8 cellular contexts compared by ENCODE assay signal in the genomic region with DNA sequence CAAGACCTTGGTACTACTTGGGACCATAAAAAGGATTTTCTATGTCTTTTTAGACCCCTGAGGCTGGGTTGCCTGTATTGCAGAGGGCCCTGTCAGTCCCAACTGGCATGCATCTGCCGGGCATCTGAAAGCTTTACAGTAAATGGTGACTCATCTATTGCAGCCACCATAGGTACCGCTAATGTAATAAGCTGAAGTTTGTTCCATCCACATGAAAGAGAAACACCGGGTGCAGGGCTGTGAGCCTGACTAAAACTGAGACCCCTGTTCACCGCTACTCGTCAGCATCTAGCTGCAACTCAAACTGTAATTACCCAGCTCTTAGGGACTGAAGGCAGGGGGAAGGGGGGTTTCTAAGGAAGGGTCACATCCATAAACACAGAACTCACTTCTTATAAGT. TPM values are rescaled to one million over a fixed set of nuclear protein-coding genes. Genes with fewer than 3 reads are reported as not detected.
DNase-seq lines count a peak whose midpoint lies in the region; ATAC-seq and TF ChIP-seq lines count a peak whose summit lies in the region.

No MANE protein-coding gene starts in this region.

- peaks cover 18% of the 10 kb centered on the region for H3K36me3 Mint-ChIP-seq in activated CD4-positive, alpha-beta T cell treated with anti-CD3 and anti-CD28 coated beads, Interleukin-2, amount 10 ng/mL, durations not matched to agents 7 days and 5 days (ENCODE audit: low read depth)
- no peaks in the 10 kb centered on the region for H3K36me3 Mint-ChIP-seq in WTC11

- ATAC-seq in GM18520 (IDR thresholded peaks at IDR 0.05; ENCODE audit: unreplicated experiment): peak; percentile 84
- ATAC-seq in HG02973 (IDR thresholded peaks at IDR 0.05; ENCODE audit: unreplicated experiment): peak; percentile 67
- ATAC-seq in WTC11: no peak
- ATAC-seq in HG03159 (IDR thresholded peaks at IDR 0.05; ENCODE audit: unreplicated experiment): no peak

- peak; percentile 44 for DNase-seq in activated CD4-positive, alpha-beta T cell treated with anti-CD3 and anti-CD28 coated beads, Interleukin-2, amount 10 ng/mL, durations not matched to agents 7 days and 5 days
- DNase-seq in glomerular visceral epithelial cell (ENCODE audit: extremely low spot score) (peak; percentile 13), NCI-H2107 (lab: John Stamatoyannopoulos, UW) (no peak), iPS-NIHi7 (ENCODE audit: extremely low spot score) (no peak), WTC11 (ENCODE audit: low spot score) (no peak)

- no peaks in the 10 kb centered on the region for H3K9me3 Mint-ChIP-seq in activated CD4-positive, alpha-beta T cell treated with anti-CD3 and anti-CD28 coated beads, Interleukin-2, amount 10 ng/mL, durations not matched to agents 7 days and 5 days
- no peaks in the 10 kb centered on the region for H3K9me3 Mint-ChIP-seq in WTC11

- POLR2A ChIA-PET in activated CD4-positive, alpha-beta T cell treated with anti-CD3 and anti-CD28 coated beads, Interleukin-2, amount 10 ng/mL, durations not matched to agents 7 days and 5 days (lab: Charles Lee): no interaction called here
- POLR2A ChIA-PET in WTC11 (lab: Charles Lee): interaction anchor here (0.6 kb wide), 1 partner anchor 42 kb away, joined by 4 read pairs; no protein-coding TSS in a partner anchor

- H3K4me1 Mint-ChIP-seq in activated CD4-positive, alpha-beta T cell treated with anti-CD3 and anti-CD28 coated beads, Interleukin-2, amount 10 ng/mL, durations not matched to agents 7 days and 5 days: peaks cover 61% of the 10 kb centered on the region
- peaks cover 63% of the 10 kb centered on the region for H3K4me1 Mint-ChIP-seq in WTC11

- H3K27ac Mint-ChIP-seq in activated CD4-positive, alpha-beta T cell treated with anti-CD3 and anti-CD28 coated beads, Interleukin-2, amount 10 ng/mL, durations not matched to agents 7 days and 5 days: peak overlapping the region; percentile 47
- no peak overlapping the region for H3K27ac Mint-ChIP-seq in WTC11

- H3K4me3 Mint-ChIP-seq in activated CD4-positive, alpha-beta T cell treated with anti-CD3 and anti-CD28 coated beads, Interleukin-2, amount 10 ng/mL, durations not matched to agents 7 days and 5 days: no peak overlapping the region
- no peak overlapping the region for H3K4me3 Mint-ChIP-seq in WTC11

- no peaks in the 10 kb centered on the region for H3K27me3 Mint-ChIP-seq in activated CD4-positive, alpha-beta T cell treated with anti-CD3 and anti-CD28 coated beads, Interleukin-2, amount 10 ng/mL, durations not matched to agents 7 days and 5 days
- no peaks in the 10 kb centered on the region for H3K27me3 Mint-ChIP-seq in WTC11 (ENCODE audit: low read depth)

- CTCF ChIA-PET in activated CD4-positive, alpha-beta T cell treated with anti-CD3 and anti-CD28 coated beads, Interleukin-2, amount 10 ng/mL, durations not matched to agents 7 days and 5 days (lab: Charles Lee): interaction anchor here (1.1 to 4.5 kb wide), 2 partner anchors 12 to 22 kb away, joined by 3 to 44 read pairs; no protein-coding TSS in a partner anchor
- CTCF ChIA-PET in WTC11 (lab: Charles Lee): interaction anchor here (0.8 to 1.2 kb wide), 2 partner anchors 18 to 51 kb away, joined by 3 read pairs; no protein-coding TSS in a partner anchor

- no peak for TF ChIP-seq CTCF in WTC11 (IDR thresholded peaks at IDR 0.05)

TF ChIP-seq in WTC11, 78 proteins besides CTCF, POLR2A, EP300 and RAD21 (continues in another document):
- no peak for TF ChIP-seq ZBTB43 (CRISPR knock-in tag; IDR thresholded peaks at IDR 0.05)
- TF ChIP-seq MYBL2 (CRISPR knock-in tag; IDR thresholded peaks at IDR 0.05): no peak
- TF ChIP-seq PRRX2 (CRISPR knock-in tag; IDR thresholded peaks at IDR 0.05): no peak
- TF ChIP-seq FOXJ3 (CRISPR knock-in tag; IDR thresholded peaks at IDR 0.05; ENCODE audit: borderline replicate concordance): no peak
- no peak for TF ChIP-seq RELA (CRISPR knock-in tag; IDR thresholded peaks at IDR 0.05; ENCODE audit: borderline replicate concordance)
- no peak for TF ChIP-seq ZNF232 (CRISPR knock-in tag; IDR thresholded peaks at IDR 0.05)
- TF ChIP-seq FOXK1 (CRISPR knock-in tag; IDR thresholded peaks at IDR 0.05): no peak
- TF ChIP-seq, protein P1, sequence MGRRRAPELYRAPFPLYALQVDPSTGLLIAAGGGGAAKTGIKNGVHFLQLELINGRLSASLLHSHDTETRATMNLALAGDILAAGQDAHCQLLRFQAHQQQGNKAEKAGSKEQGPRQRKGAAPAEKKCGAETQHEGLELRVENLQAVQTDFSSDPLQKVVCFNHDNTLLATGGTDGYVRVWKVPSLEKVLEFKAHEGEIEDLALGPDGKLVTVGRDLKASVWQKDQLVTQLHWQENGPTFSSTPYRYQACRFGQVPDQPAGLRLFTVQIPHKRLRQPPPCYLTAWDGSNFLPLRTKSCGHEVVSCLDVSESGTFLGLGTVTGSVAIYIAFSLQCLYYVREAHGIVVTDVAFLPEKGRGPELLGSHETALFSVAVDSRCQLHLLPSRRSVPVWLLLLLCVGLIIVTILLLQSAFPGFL (CRISPR knock-in tag; IDR thresholded peaks at IDR 0.05; ENCODE audit: borderline replicate concordance): no peak
- TF ChIP-seq NFE2L1 (CRISPR knock-in tag; IDR thresholded peaks at IDR 0.05): no peak
- TF ChIP-seq, protein P2, sequence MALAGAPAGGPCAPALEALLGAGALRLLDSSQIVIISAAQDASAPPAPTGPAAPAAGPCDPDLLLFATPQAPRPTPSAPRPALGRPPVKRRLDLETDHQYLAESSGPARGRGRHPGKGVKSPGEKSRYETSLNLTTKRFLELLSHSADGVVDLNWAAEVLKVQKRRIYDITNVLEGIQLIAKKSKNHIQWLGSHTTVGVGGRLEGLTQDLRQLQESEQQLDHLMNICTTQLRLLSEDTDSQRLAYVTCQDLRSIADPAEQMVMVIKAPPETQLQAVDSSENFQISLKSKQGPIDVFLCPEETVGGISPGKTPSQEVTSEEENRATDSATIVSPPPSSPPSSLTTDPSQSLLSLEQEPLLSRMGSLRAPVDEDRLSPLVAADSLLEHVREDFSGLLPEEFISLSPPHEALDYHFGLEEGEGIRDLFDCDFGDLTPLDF (CRISPR knock-in tag; IDR thresholded peaks at IDR 0.05): no peak
- no peak for TF ChIP-seq AR (CRISPR knock-in tag; IDR thresholded peaks at IDR 0.05)
- TF ChIP-seq ETV6 (CRISPR knock-in tag; IDR thresholded peaks at IDR 0.05): no peak
- no peak for TF ChIP-seq TEAD1 (CRISPR knock-in tag; IDR thresholded peaks at IDR 0.05)
- no peak for TF ChIP-seq SMAD4 (CRISPR knock-in tag; IDR thresholded peaks at IDR 0.05)
- TF ChIP-seq STAT6 (CRISPR knock-in tag; conservative IDR thresholded peaks at IDR 0.05; ENCODE audit: low read depth): no peak

RNA-seq across cellular contexts. Expression of gene TRERF1, which starts 49.5 kb away (rescaled TPM):
- total RNA-seq in activated CD4-positive, alpha-beta T cell treated with anti-CD3 and anti-CD28 coated beads, Interleukin-2, amount 10 ng/mL, durations not matched to agents 7 days and 5 days: 10 to 100 TPM; 18.6 to 20.3 TPM
- 22.3 to 24.3 TPM (median 23.9 TPM) in 3 replicates for total RNA-seq in WTC11 (2021)

Comparison
In these comparisons a context has a peak if more than half of its experiments do, and no peak if none do; other contexts are left out.
1. ATAC-seq: peak in GM18520 (single experiment) and HG02973 (single experiment); none in WTC11 (single experiment) and HG03159 (single experiment).
2. DNase-seq: peak in activated CD4-positive, alpha-beta T cell treated with anti-CD3 and anti-CD28 coated beads, Interleukin-2, amount 10 ng/mL, durations not matched to agents 7 days and 5 days (single experiment) and glomerular visceral epithelial cell (single experiment); none in NCI-H2107 (single experiment), iPS-NIHi7 (single experiment) and WTC11 (single experiment).